In genomic region chr9:126291925-126292324, GRCh38 we compare ENCODE assay signal across 22 cellular contexts.
"Had no signal": no experiment of that assay in that cellular context is flagged by ENCODE, and none has a peak within 500 bp of the region (broad histone marks: within the 10 kb centered on the region; RNA-seq: fewer than 3 reads in every experiment).

No MANE protein-coding gene starts in this region.

- H3K4me1 ChIP-seq: colonic mucosa, esophagus muscularis mucosa, foreskin keratinocyte, gastroesophageal sphincter, heart left ventricle, left lung, lower lobe of right lung had no signal

- H3K4me3 Mint-ChIP-seq: dendritic cell treated with granulocyte-macrophage colony-stimulating factor and Interleukin-4, amounts not matched to agents 40 ng/mL and 50 ng/mL, for 4 days; immature natural killer cell; mesothelial cell of epicardium had no signal

- H3K36me3 ChIP-seq: colonic mucosa, esophagus muscularis mucosa, gastroesophageal sphincter, heart left ventricle, left lung, lower lobe of right lung had no signal

- DNase-seq: colonic mucosa; cortex of kidney; effector CD4-positive, alpha-beta T cell; effector memory CD4-positive, alpha-beta T cell; foreskin keratinocyte; heart left ventricle; hypothalamus; immature natural killer cell; left cardiac atrium; left lung; left ventricle myocardium superior; lower lobe of right lung; mesenchymal stem cell; mucosa of descending colon had no signal

- H3K27ac ChIP-seq: colonic mucosa, esophagus muscularis mucosa, foreskin keratinocyte, gastroesophageal sphincter, heart left ventricle, hepatocyte, left lung, lower lobe of right lung had no signal

- H3K27ac Mint-ChIP-seq: dendritic cell treated with granulocyte-macrophage colony-stimulating factor and Interleukin-4, amounts not matched to agents 40 ng/mL and 50 ng/mL, for 4 days; mesothelial cell of epicardium had no signal

- H3K9me3 Mint-ChIP-seq: dendritic cell treated with granulocyte-macrophage colony-stimulating factor and Interleukin-4, amounts not matched to agents 40 ng/mL and 50 ng/mL, for 4 days; immature natural killer cell had no signal

- H3K36me3 Mint-ChIP-seq: immature natural killer cell, mesothelial cell of epicardium had no signal

- H3K4me3 ChIP-seq: colonic mucosa, esophagus muscularis mucosa, gastroesophageal sphincter, heart left ventricle, hepatocyte, left lung, lower lobe of right lung, mucosa of descending colon had no signal

- H3K27me3 ChIP-seq: colonic mucosa, hepatocyte had no signal

- H3K9me3 ChIP-seq: colonic mucosa, esophagus muscularis mucosa, gastroesophageal sphincter, left lung, lower lobe of right lung, mucosa of descending colon had no signal

- H2AFZ ChIP-seq: hepatocyte had no signal

- H3K79me2 ChIP-seq: hepatocyte had no signal

- FAIRE-seq: endothelial cell of umbilical vein, frontal cortex, keratinocyte had no signal

- H3K4me2 ChIP-seq: hepatocyte had no signal

- H3K4me1 Mint-ChIP-seq: immature natural killer cell, mesothelial cell of epicardium had no signal

- ATAC-seq: gastroesophageal sphincter, heart left ventricle, left cardiac atrium, left lung, left ventricle myocardium superior, mucosa of descending colon had no signal
